6 cellular contexts compared by ENCODE assay signal in the genomic region with DNA sequence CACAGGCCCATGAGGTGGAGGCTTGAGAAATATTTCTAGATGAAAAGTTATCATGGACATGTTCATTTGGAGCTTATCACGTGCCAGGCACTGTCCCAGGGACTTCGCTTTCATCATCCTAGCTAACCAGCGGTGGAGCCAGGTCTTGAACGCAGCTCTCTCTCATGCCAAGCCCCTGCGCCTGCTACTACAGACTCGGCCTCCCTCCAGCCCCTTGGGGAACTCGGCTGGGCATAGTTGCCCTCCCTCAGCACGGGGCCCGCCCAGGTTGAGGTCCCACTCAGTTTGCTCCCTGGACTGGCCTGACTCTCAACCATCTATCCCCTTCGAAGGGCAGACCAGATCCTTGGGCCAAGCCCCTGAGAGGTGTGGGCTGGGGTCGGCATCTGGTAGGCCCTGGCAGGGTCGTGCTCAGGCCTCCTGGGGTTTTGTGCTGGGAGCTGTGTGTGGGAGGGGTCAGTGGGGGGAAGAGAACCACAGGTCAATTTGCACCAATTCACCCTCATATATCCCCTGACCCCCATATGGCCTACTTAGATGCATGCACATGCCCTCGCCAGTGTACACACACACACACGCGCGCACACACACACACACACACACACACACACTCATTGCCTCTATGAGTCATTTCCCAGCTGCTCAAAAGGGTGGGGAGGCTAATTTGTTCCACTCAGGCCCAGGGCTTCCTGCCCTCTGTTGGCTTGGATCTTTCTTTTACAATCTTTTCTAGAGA. TPM values are rescaled to one million over a fixed set of nuclear protein-coding genes. Genes with fewer than 3 reads are reported as not detected.
A peak's percentile ranks its signal among the peaks of the same experiment; 100 is the strongest.
DNase-seq lines count a peak whose midpoint lies in the region; ATAC-seq and TF ChIP-seq lines count a peak whose summit lies in the region.

No MANE protein-coding gene starts in this region.

- peak overlapping the region in 2 of 10 donors; percentile 26 to 36 for H3K4me3 Mint-ChIP-seq in naive thymus-derived CD8-positive, alpha-beta T cell
- no peak overlapping the region for H3K4me3 Mint-ChIP-seq in WTC11

- H3K27me3 Mint-ChIP-seq in naive thymus-derived CD8-positive, alpha-beta T cell = no peaks in the 10 kb centered on the region
- H3K27me3 Mint-ChIP-seq in WTC11 (ENCODE audit: low read depth) = peaks cover 4% of the 10 kb centered on the region; the same call in 1 of the 2 replicates

- peaks cover 3 to 30% (median 14%) of the 10 kb centered on the region in 4 donors for H3K4me1 Mint-ChIP-seq in naive thymus-derived CD8-positive, alpha-beta T cell
- peaks cover 15% of the 10 kb centered on the region for H3K4me1 Mint-ChIP-seq in WTC11

- TF ChIP-seq CTCF in WTC11 (IDR thresholded peaks at IDR 0.05) = no peak

- peak; percentile 81 to 89 for ATAC-seq in naive thymus-derived CD8-positive, alpha-beta T cell
- ATAC-seq in GM21786 (IDR thresholded peaks at IDR 0.05; ENCODE audit: unreplicated experiment) (no peak), WTC11 (no peak)

- DNase-seq in SIG-M5 treated with dmso at 0.1 percent for 504 hours (lab: John Stamatoyannopoulos, UW; ENCODE audit: unreplicated experiment) (peak; percentile 51), SIG-M5 (lab: John Stamatoyannopoulos, UW) (no peak), astrocyte of the hippocampus (ENCODE audit: low read depth, low spot score) (peak; percentile 83), WTC11 (ENCODE audit: low spot score) (no peak)
- DNase-seq in naive thymus-derived CD8-positive, alpha-beta T cell = peak in 7 of 10 donors; percentile 12 to 45 (median 36)

- H3K27ac Mint-ChIP-seq in naive thymus-derived CD8-positive, alpha-beta T cell = peak overlapping the region in 6 of 10 donors; percentile 24 to 79 (median 64)
- no peak overlapping the region for H3K27ac Mint-ChIP-seq in WTC11

- H3K9me3 Mint-ChIP-seq in naive thymus-derived CD8-positive, alpha-beta T cell = peaks cover 4 to 15% (median 10%) of the 10 kb centered on the region in 9 donors
- H3K9me3 Mint-ChIP-seq in WTC11 = peaks cover 16% of the 10 kb centered on the region

- H3K36me3 Mint-ChIP-seq in naive thymus-derived CD8-positive, alpha-beta T cell = peaks cover 0 to 4% (median 4%) of the 10 kb centered on the region in 3 donors
- peaks cover 10% of the 10 kb centered on the region for H3K36me3 Mint-ChIP-seq in WTC11

- CTCF ChIA-PET in WTC11 (lab: Charles Lee) = interaction anchor here (0.6 to 3.8 kb wide), 21 partner anchors 9 to 149 kb away, joined by 3 to 26 read pairs (median 7); partner anchors contain the start of genes CSHL1, GH1, GH2 and PRR29

- POLR2A ChIA-PET in naive thymus-derived CD8-positive, alpha-beta T cell (lab: Charles Lee) = interaction anchor here (1.1 to 1.6 kb wide), 5 partner anchors 9 to 161 kb away, joined by 3 to 5 read pairs (median 4); partner anchors contain the start of genes CD79B and ICAM2
- POLR2A ChIA-PET in WTC11 (lab: Charles Lee) = no interaction called here

TF ChIP-seq in WTC11, 78 proteins besides CTCF, POLR2A, EP300 and RAD21:
- TF ChIP-seq, protein P1, sequence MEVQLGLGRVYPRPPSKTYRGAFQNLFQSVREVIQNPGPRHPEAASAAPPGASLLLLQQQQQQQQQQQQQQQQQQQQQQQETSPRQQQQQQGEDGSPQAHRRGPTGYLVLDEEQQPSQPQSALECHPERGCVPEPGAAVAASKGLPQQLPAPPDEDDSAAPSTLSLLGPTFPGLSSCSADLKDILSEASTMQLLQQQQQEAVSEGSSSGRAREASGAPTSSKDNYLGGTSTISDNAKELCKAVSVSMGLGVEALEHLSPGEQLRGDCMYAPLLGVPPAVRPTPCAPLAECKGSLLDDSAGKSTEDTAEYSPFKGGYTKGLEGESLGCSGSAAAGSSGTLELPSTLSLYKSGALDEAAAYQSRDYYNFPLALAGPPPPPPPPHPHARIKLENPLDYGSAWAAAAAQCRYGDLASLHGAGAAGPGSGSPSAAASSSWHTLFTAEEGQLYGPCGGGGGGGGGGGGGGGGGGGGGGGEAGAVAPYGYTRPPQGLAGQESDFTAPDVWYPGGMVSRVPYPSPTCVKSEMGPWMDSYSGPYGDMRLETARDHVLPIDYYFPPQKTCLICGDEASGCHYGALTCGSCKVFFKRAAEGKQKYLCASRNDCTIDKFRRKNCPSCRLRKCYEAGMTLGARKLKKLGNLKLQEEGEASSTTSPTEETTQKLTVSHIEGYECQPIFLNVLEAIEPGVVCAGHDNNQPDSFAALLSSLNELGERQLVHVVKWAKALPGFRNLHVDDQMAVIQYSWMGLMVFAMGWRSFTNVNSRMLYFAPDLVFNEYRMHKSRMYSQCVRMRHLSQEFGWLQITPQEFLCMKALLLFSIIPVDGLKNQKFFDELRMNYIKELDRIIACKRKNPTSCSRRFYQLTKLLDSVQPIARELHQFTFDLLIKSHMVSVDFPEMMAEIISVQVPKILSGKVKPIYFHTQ (CRISPR knock-in tag; IDR thresholded peaks at IDR 0.05) = no peak
- TF ChIP-seq CREM (CRISPR knock-in tag; IDR thresholded peaks at IDR 0.05) = no peak

RNA-seq across cellular contexts. Expression of gene SCN4A, which starts 12.1 kb away (rescaled TPM):
- total RNA-seq in naive thymus-derived CD8-positive, alpha-beta T cell = under 1 TPM; 0.05 to 0.22 TPM
- not detected for polyA plus RNA-seq in naive thymus-derived CD8-positive, alpha-beta T cell
- total RNA-seq in WTC11 (2021) = 5.2 to 5.8 TPM (median 5.5 TPM) in 3 replicates

RNA-seq across cellular contexts. Expression of gene PRR29, which starts 13.3 kb away (rescaled TPM):
- total RNA-seq in naive thymus-derived CD8-positive, alpha-beta T cell = under 1 TPM in 1 of 2 experiments, not detected in 1; 0.30 TPM
- polyA plus RNA-seq in naive thymus-derived CD8-positive, alpha-beta T cell = 1 to 10 TPM; 3.4 to 4.6 (median 3.7) TPM
- 0.64 to 1.1 TPM (median 0.85 TPM) in 3 replicates for total RNA-seq in WTC11 (2021)

RNA-seq across cellular contexts. Expression of gene ICAM2, which starts 35.6 kb away (rescaled TPM):
- 10 to 100 TPM; 89.2 to 89.3 TPM for total RNA-seq in naive thymus-derived CD8-positive, alpha-beta T cell
- 100 to 1,000 TPM; 218 to 306 (median 289) TPM for polyA plus RNA-seq in naive thymus-derived CD8-positive, alpha-beta T cell
- 0.33 to 0.57 TPM (median 0.44 TPM) in 3 replicates for total RNA-seq in WTC11 (2021)

RNA-seq across cellular contexts. Expression of gene CD79B, which starts 52.7 kb away (rescaled TPM):
- 10 to 100 TPM; 40.0 to 42.8 TPM for total RNA-seq in naive thymus-derived CD8-positive, alpha-beta T cell
- 10 to 100 TPM; 14.5 to 21.9 (median 21.3) TPM for polyA plus RNA-seq in naive thymus-derived CD8-positive, alpha-beta T cell
- 3.0 to 3.5 TPM (median 3.2 TPM) in 3 replicates for total RNA-seq in WTC11 (2021)

Comparison
In these comparisons a context has a peak if more than half of its experiments do, and no peak if none do; other contexts are left out.
1. DNase-seq: peak in SIG-M5 treated with dmso at 0.1 percent for 504 hours (single experiment), astrocyte of the hippocampus (single experiment) and naive thymus-derived CD8-positive, alpha-beta T cell (7 of 10); none in SIG-M5 (single experiment) and WTC11 (single experiment).
2. ATAC-seq: peak in naive thymus-derived CD8-positive, alpha-beta T cell (2 of 2); none in GM21786 (single experiment) and WTC11 (single experiment).
3. RNA of gene ICAM2, which starts 35.6 kb away (total RNA-seq): 89.2 to 89.3 TPM in naive thymus-derived CD8-positive, alpha-beta T cell; 0.33 to 0.57 TPM in WTC11; every median in the first group is over 10 times any median in the second.